ENCODE assay signal across 1 cellular context in genomic region chr17:28704219-28704858, GRCh38.
TF ChIP-seq lines count a peak whose summit lies in the region.

No MANE protein-coding gene starts in this region.

TF ChIP-seq in GM23338, 12 proteins besides CTCF, POLR2A, EP300 and RAD21:
- TF ChIP-seq ZNF462 (CRISPR knock-in tag; IDR thresholded peaks at IDR 0.05) (no peak), EZH2 (IDR thresholded peaks at IDR 0.05; ENCODE audit: low read depth, unreplicated experiment) (no peak), ETS1 (IDR thresholded peaks at IDR 0.05) (no peak), JUNB (IDR thresholded peaks at IDR 0.05; ENCODE audit: unreplicated experiment) (no peak), ZNF114 (CRISPR knock-in tag; IDR thresholded peaks at IDR 0.05) (no peak), REST (IDR thresholded peaks at IDR 0.05; ENCODE audit: unreplicated experiment) (no peak), NANOG (IDR thresholded peaks at IDR 0.05; ENCODE audit: borderline replicate concordance) (no peak), ZNF331 (CRISPR knock-in tag; IDR thresholded peaks at IDR 0.05; ENCODE audit: low read depth) (no peak), POLR2AphosphoS5 (IDR thresholded peaks at IDR 0.05; ENCODE audit: low read depth) (no peak), STAT1 (IDR thresholded peaks at IDR 0.05; ENCODE audit: unreplicated experiment) (no peak), EZH2phosphoT487 (IDR thresholded peaks at IDR 0.05; ENCODE audit: unreplicated experiment) (no peak), CREB1 (CRISPR knock-in tag; IDR thresholded peaks at IDR 0.05; ENCODE audit: low read depth) (no peak)
